Comparison of ENCODE assay signal across 17 cellular contexts in genomic region chr5:80093796-80094195, GRCh38. TPM values are rescaled to one million over a fixed set of nuclear protein-coding genes. Genes with fewer than 3 reads are reported as not detected.
DNase-seq lines count a peak whose midpoint lies in the region; ATAC-seq, FAIRE-seq and TF ChIP-seq lines count a peak whose summit lies in the region.
"Had no signal": no experiment of that assay in that cellular context is flagged by ENCODE, and none has a peak within 500 bp of the region (broad histone marks: within the 10 kb centered on the region; RNA-seq: fewer than 3 reads in every experiment).

No MANE protein-coding gene starts in this region.

- H3K9me3 ChIP-seq in CD4-positive, alpha-beta T cell (ENCODE audit: control insufficient read depth, low read length): no peaks in the 10 kb centered on the region
- H3K9me3 ChIP-seq in H1 (ENCODE audit: insufficient read depth in 2 of 2, low read depth in 1 of 2, low read length in 1 of 2): no peaks in the 10 kb centered on the region
- H3K9me3 ChIP-seq in WERI-Rb-1 (ENCODE audit: severe bottlenecking): no peaks in the 10 kb centered on the region
- H3K9me3 ChIP-seq: spleen had no signal

- no peaks in the 10 kb centered on the region for H3K23me2 ChIP-seq in H1 (ENCODE audit: low read depth, low read length)

- no peak overlapping the region for H3K23ac ChIP-seq in H1 (ENCODE audit: insufficient read length)

- H4K5ac ChIP-seq in H1 (ENCODE audit: insufficient read length, low read depth, low read length): no peak overlapping the region

- no peaks in the 10 kb centered on the region for H3K27me3 Mint-ChIP-seq in CD4-positive, alpha-beta T cell
- H3K27me3 Mint-ChIP-seq in nephron (ENCODE audit: low read depth): peaks cover 9% of the 10 kb centered on the region
- H3K27me3 Mint-ChIP-seq: activated CD4-positive, alpha-beta memory T cell treated with anti-CD3 and anti-CD28 coated beads, Interleukin-2, amount 10 ng/mL, durations not matched to agents 7 days and 5 days had no signal

- H3K4me3 Mint-ChIP-seq in CD4-positive, alpha-beta T cell: no peak overlapping the region
- H3K4me3 Mint-ChIP-seq in nephron: peak overlapping the region in 1 of 3 experiments; percentile 14
- H3K4me3 Mint-ChIP-seq: activated CD4-positive, alpha-beta memory T cell treated with anti-CD3 and anti-CD28 coated beads, Interleukin-2, amount 10 ng/mL, durations not matched to agents 7 days and 5 days had no signal

- DNase-seq in CD4-positive, alpha-beta T cell: no peak
- peak; percentile 69 for DNase-seq in HK-2 (ENCODE audit: unreplicated experiment)
- DNase-seq in H1 (ENCODE audit: low read depth in 1 of 2, low spot score in 2 of 2): no peak
- DNase-seq in activated naive CD4-positive, alpha-beta T cell treated with Interleukin-2 at 50 U/mL for 16 hours: no peak
- DNase-seq in WERI-Rb-1: no peak
- DNase-seq in H4 (ENCODE audit: low spot score): no peak
- no peak for DNase-seq in lower leg skin (ENCODE audit: low spot score in 2 of 2)
- DNase-seq: activated CD4-positive, alpha-beta memory T cell treated with anti-CD3 and anti-CD28 coated beads, Interleukin-2, amount 10 ng/mL, durations not matched to agents 7 days and 5 days; activated effector memory CD4-positive, alpha-beta T cell treated with Interleukin-2 at 50 U/mL for 16 hours; dermis blood vessel endothelial cell; MM.1S; nucleus accumbens; SHP77; spleen had no signal

- H3K27me3 ChIP-seq in CD4-positive, alpha-beta T cell (ENCODE audit: control insufficient read depth, insufficient read depth, low read length): no peaks in the 10 kb centered on the region
- H3K27me3 ChIP-seq in H1 (replicated peaks in 1 of 4; ENCODE audit: control insufficient read depth in 3 of 4, extremely low read depth in 1 of 4, insufficient read depth in 3 of 4, low read length in 3 of 4) (no peaks in the 10 kb centered on the region), WERI-Rb-1 (ENCODE audit: insufficient read depth, low read depth, severe bottlenecking) (no peaks in the 10 kb centered on the region)
- H3K27me3 ChIP-seq: spleen had no signal

- TF ChIP-seq CTCF in CD4-positive, alpha-beta T cell (IDR thresholded peaks at IDR 0.05): no peak
- TF ChIP-seq CTCF in H1 (IDR thresholded peaks at IDR 0.05; ENCODE audit: control extremely low read depth in 1 of 3, insufficient read depth in 1 of 3, low read depth in 1 of 3, low read length in 3 of 3): peak in 2 of 3 experiments; percentile 7 to 11; a peak in 2 of 4 replicates
- no peak for TF ChIP-seq CTCF in nephron (IDR thresholded peaks at IDR 0.05; ENCODE audit: unreplicated experiment in 3 of 3)
- TF ChIP-seq CTCF in WERI-Rb-1 (IDR thresholded peaks at IDR 0.05; ENCODE audit: low read depth, low read length): no peak
- TF ChIP-seq CTCF in lower leg skin (IDR thresholded peaks at IDR 0.05): no peak

- no peak overlapping the region for H3K14ac ChIP-seq in H1 (ENCODE audit: insufficient read length)

- no peaks in the 10 kb centered on the region for H3K79me2 ChIP-seq in H1 (ENCODE audit: control insufficient read depth in 1 of 2, insufficient read depth in 2 of 2, low read length in 2 of 2)

- H2BK5ac ChIP-seq in H1 (ENCODE audit: low read depth, low read length): peak overlapping the region; percentile 82

- H2AFZ ChIP-seq in H1 (ENCODE audit: low read length): no peak overlapping the region; the same call in 1 of the 2 replicates

- H3K9ac ChIP-seq in H1 (replicated peaks in 1 of 4; ENCODE audit: extremely low read depth in 1 of 4, low read depth in 3 of 4, low read length in 3 of 4): no peak overlapping the region

- H2BK20ac ChIP-seq in H1 (ENCODE audit: low read length): peak overlapping the region; percentile 87

- H4K91ac ChIP-seq in H1 (replicated peaks; ENCODE audit: insufficient read length, low read length): peak overlapping the region; percentile 28

- peak overlapping the region; percentile 32 for H3K4ac ChIP-seq in H1 (replicated peaks; ENCODE audit: insufficient read length, low read depth, low read length)

- TF ChIP-seq POLR2A in H1 (IDR thresholded peaks at IDR 0.05; ENCODE audit: control extremely low read depth in 1 of 2, low read depth in 2 of 2, low read length in 2 of 2) (no peak), lower leg skin (IDR thresholded peaks at IDR 0.05) (no peak)

- peak overlapping the region; percentile 95 for H3K27ac Mint-ChIP-seq in CD4-positive, alpha-beta T cell
- peak overlapping the region; percentile 98 to 99 (median 99) for H3K27ac Mint-ChIP-seq in nephron
- H3K27ac Mint-ChIP-seq: activated CD4-positive, alpha-beta memory T cell treated with anti-CD3 and anti-CD28 coated beads, Interleukin-2, amount 10 ng/mL, durations not matched to agents 7 days and 5 days had no signal

- ATAC-seq in CD4-positive, alpha-beta T cell (ENCODE audit: poor library complexity): no peak

- FAIRE-seq in H1 (lab: Jason Lieb, UNC): peak; percentile 36
- FAIRE-seq: astrocyte had no signal

- intact Hi-C loops in CD4-positive, alpha-beta T cell (cut with DNase I, micrococcal nuclease): loop anchor here (2.0 to 5.0 kb wide), 4 partner anchors 54 to 579 kb away; no protein-coding TSS in a partner anchor
- intact Hi-C loops in lower leg skin (cut with DNase I; ENCODE audit: low total_unique reads): loop anchor here (2.0 to 10.0 kb wide), 2 partner anchors 181 to 213 kb away; no protein-coding TSS in a partner anchor

- peak in 1 of 2 experiments; percentile 35; a peak in 2 of 4 replicates for TF ChIP-seq RAD21 in H1 (IDR thresholded peaks at IDR 0.05 in 1 of 2, conservative IDR thresholded peaks at IDR 0.05 in 1 of 2; ENCODE audit: low read depth in 2 of 2, low read length in 2 of 2)

- CTCF ChIA-PET in CD4-positive, alpha-beta T cell (lab: Charles Lee): interaction anchor here (4.1 kb wide), 1 partner anchor 214 kb away, joined by 75 read pairs; no protein-coding TSS in a partner anchor
- CTCF ChIA-PET in H1 (lab: Charles Lee; ENCODE audit: partially characterized antibody): interaction anchor here (0.6 to 7.2 kb wide), 13 partner anchors 10 to 301 kb away, joined by 3 to 118 read pairs (median 3); no protein-coding TSS in a partner anchor

- TF ChIP-seq EP300 in H1 (IDR thresholded peaks at IDR 0.05; ENCODE audit: borderline replicate concordance in 1 of 2, low read depth in 2 of 2, low read length in 2 of 2): no peak

- no peak overlapping the region for H3K27ac ChIP-seq in CD4-positive, alpha-beta T cell (ENCODE audit: low read depth, low read length)
- H3K27ac ChIP-seq in H1 (ENCODE audit: low read depth, low read length): no peak overlapping the region
- no peak overlapping the region for H3K27ac ChIP-seq in WERI-Rb-1
- H3K27ac ChIP-seq: spleen had no signal

- no peak overlapping the region for H4K8ac ChIP-seq in H1 (ENCODE audit: extremely low read depth, insufficient read depth, low read length)

- peak overlapping the region; percentile 30; the same call in 1 of the 2 replicates for H2BK12ac ChIP-seq in H1 (ENCODE audit: low read depth, low read length)

- H3K9me3 Mint-ChIP-seq in CD4-positive, alpha-beta T cell: no peaks in the 10 kb centered on the region
- H3K9me3 Mint-ChIP-seq in nephron: no peaks in the 10 kb centered on the region
- H3K9me3 Mint-ChIP-seq: activated CD4-positive, alpha-beta memory T cell treated with anti-CD3 and anti-CD28 coated beads, Interleukin-2, amount 10 ng/mL, durations not matched to agents 7 days and 5 days had no signal

- H3K4me1 ChIP-seq in H1 (replicated peaks in 1 of 4; ENCODE audit: control insufficient read depth in 3 of 4, insufficient read depth in 4 of 4, low read length in 3 of 4): peaks cover 5 to 12% (median 8%) of the 10 kb centered on the region in 4 experiments

- H3K4me2 ChIP-seq in H1 (ENCODE audit: insufficient read depth in 1 of 2, low read depth in 2 of 2, low read length in 2 of 2): no peak overlapping the region

- H3K36me3 Mint-ChIP-seq in CD4-positive, alpha-beta T cell (ENCODE audit: low read depth): peaks cover 5% of the 10 kb centered on the region
- H3K36me3 Mint-ChIP-seq in nephron (ENCODE audit: low read depth): no peaks in the 10 kb centered on the region

- H2AK5ac ChIP-seq in H1 (ENCODE audit: low read depth, low read length): no peak overlapping the region

- peak overlapping the region; percentile 81 for H2BK120ac ChIP-seq in H1 (replicated peaks; ENCODE audit: low read depth, low read length)

- no peaks in the 10 kb centered on the region for H4K20me1 ChIP-seq in H1 (replicated peaks in 1 of 2; ENCODE audit: control insufficient read depth in 1 of 2, insufficient read depth in 2 of 2, low read length in 2 of 2)

- peaks cover 37% of the 10 kb centered on the region for H3K4me1 Mint-ChIP-seq in CD4-positive, alpha-beta T cell (ENCODE audit: low read depth)
- H3K4me1 Mint-ChIP-seq in nephron: peaks cover 39% of the 10 kb centered on the region

- H3K36me3 ChIP-seq in H1 (ENCODE audit: control insufficient read depth in 2 of 4, insufficient read depth in 4 of 4, low read length in 3 of 4) (no peaks in the 10 kb centered on the region), WERI-Rb-1 (no peaks in the 10 kb centered on the region)
- H3K36me3 ChIP-seq: spleen had no signal

- H3K4me3 ChIP-seq in H1 (ENCODE audit: extremely low read depth in 1 of 4, insufficient read depth in 2 of 4, low read depth in 3 of 4, low read length in 4 of 4): no peak overlapping the region
- no peak overlapping the region for H3K4me3 ChIP-seq in WERI-Rb-1 (ENCODE audit: low read depth, low read length)
- no peak overlapping the region for H3K4me3 ChIP-seq in lower leg skin (ENCODE audit: low read depth, poor library complexity, severe bottlenecking)
- H3K4me3 ChIP-seq: lung, spleen had no signal

- WGBS in H1 (ENCODE audit: extremely low coverage in 1 of 2, insufficient coverage in 1 of 2, insufficient read length in 1 of 2, insufficient replicate concordance in 2 of 2, low coverage in 1 of 2, low lambda C conversion rate in 2 of 2, missing lambda C conversion rate in 1 of 2), 2 experiments: 65% methylated on average over 8 of the region's 8 CpGs; no CpG with 5 or more reads in 1 of the 2 experiments
- WGBS in lower leg skin, 2 donors: 72 to 79% methylated on average over 8 of the region's 8 CpGs

- no peaks in the 10 kb centered on the region for H3K79me1 ChIP-seq in H1 (ENCODE audit: low read depth, low read length)

- no peak overlapping the region; the same call in 1 of the 2 replicates for H2BK15ac ChIP-seq in H1 (ENCODE audit: low read length)

- peak overlapping the region; percentile 65; the same call in 1 of the 2 replicates for H3K18ac ChIP-seq in H1 (ENCODE audit: extremely low read depth, low read length)

- POLR2A ChIA-PET in CD4-positive, alpha-beta T cell (lab: Charles Lee): interaction anchor here (1.0 to 1.9 kb wide), 2 partner anchors 42 to 178 kb away, joined by 3 to 7 read pairs; no protein-coding TSS in a partner anchor
- POLR2A ChIA-PET in H1 (lab: Charles Lee; ENCODE audit: partially characterized antibody): interaction anchor here (1.0 to 3.7 kb wide), 5 partner anchors 11 to 213 kb away, joined by 3 to 20 read pairs (median 3); partner anchors contain the start of gene SERINC5

- no peak overlapping the region for H3K56ac ChIP-seq in H1 (replicated peaks; ENCODE audit: insufficient read length, low read depth, low read length)

RNA-seq across cellular contexts. Expression of gene THBS4, which starts 58.6 kb away (rescaled TPM):
- total RNA-seq in CD4-positive, alpha-beta T cell: under 1 TPM; 0.47 to 0.85 TPM
- 12.8 and 14.2 TPM in 2 replicates for total RNA-seq in H1 (2021; fragmentation: NEBNext Ultra II Directional; extraction: Animal tissue kit (Norgen Biotek cat#: 25700))
- 25.4 and 27.5 TPM in 2 replicates for polyA plus RNA-seq in H1 (2011; rRNA removed)
- polyA plus RNA-seq in H1 (2011; cell fraction: cytosol; rRNA removed): 21.2 TPM
- polyA plus RNA-seq in H1 (2011; cell fraction: nucleus; rRNA removed): 30.7 TPM
- 16.3 to 23.8 TPM (median 21.8 TPM) in 4 replicates for polyA plus RNA-seq in H1 (2012, experiment 1 of 2)
- 14.9 TPM for polyA plus RNA-seq in H1 (2012, experiment 2 of 2)
- polyA plus RNA-seq in H1 (2013, experiment 1 of 2): 17.9 TPM
- 17.8 TPM for polyA plus RNA-seq in H1 (2013, experiment 2 of 2)
- 20.4 and 24.9 TPM in 2 replicates for polyA minus RNA-seq in H1 (2011; rRNA and poly(A)+ RNA removed)
- polyA minus RNA-seq in H1 (2011; cell fraction: cytosol; rRNA and poly(A)+ RNA removed): 11.2 TPM
- 9.0 TPM for polyA minus RNA-seq in H1 (2011; cell fraction: nucleus; rRNA and poly(A)+ RNA removed)
- 0.43 and 1.5 TPM in 2 replicates for total RNA-seq in H4 (2014; rRNA removed; shearing (Covaris generic))
- total RNA-seq in lower leg skin: 1 to 10 TPM in 1 of 4 donors, under 1 TPM in 3; 0.08 to 2.0 (median 0.51) TPM

Comparison
In these comparisons a context has a peak if more than half of its experiments do, and no peak if none do; other contexts are left out.
1. CTCF ChIP-seq: peak in H1 (2 of 3); none in CD4-positive, alpha-beta T cell (single experiment), nephron (0 of 3), WERI-Rb-1 (single experiment) and lower leg skin (0 of 3).